In the genomic region with DNA sequence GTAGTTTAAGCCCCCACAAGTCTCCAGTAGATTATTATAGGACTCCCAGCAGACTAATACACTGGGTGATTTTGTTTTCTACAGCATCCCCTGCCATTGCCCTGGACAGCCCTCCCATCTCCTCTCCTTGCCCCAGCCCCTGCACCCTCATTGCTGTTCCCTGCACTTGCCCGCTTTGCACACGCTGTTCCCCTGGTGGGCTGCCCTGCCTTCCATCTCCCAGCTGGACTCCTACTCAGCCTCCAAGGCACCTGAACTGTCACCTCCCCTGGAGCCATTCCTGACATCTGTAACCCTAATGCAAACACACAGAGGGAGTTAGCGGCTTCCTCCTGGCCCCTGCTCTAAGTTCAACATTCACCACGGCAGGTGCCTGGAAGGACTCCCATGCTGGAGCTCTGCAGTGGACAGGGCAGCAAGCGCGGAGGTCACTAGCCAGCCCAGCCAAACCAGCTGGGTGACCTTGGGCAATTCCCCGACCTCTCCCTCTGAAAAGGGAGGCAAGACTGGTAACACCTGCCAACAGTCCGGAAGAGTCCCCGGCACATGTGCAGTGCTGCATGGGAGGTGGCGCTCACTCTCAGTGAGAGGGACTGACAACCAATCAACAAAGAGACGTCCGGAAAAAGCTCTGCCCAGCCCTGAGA, we compare ENCODE assay signal across 15 cellular contexts. TPM values are rescaled to one million over a fixed set of nuclear protein-coding genes. Genes with fewer than 3 reads are reported as not detected.
A peak's percentile ranks its signal among the peaks of the same experiment; 100 is the strongest.
DNase-seq lines count a peak whose midpoint lies in the region; ATAC-seq, FAIRE-seq and TF ChIP-seq lines count a peak whose summit lies in the region.
"Had no signal": no experiment of that assay in that cellular context is flagged by ENCODE, and none has a peak within 500 bp of the region (broad histone marks: within the 10 kb centered on the region; RNA-seq: fewer than 3 reads in every experiment).

No MANE protein-coding gene starts in this region.

- WGBS in body of pancreas, 2 donors, result 20 to 28% methylated on average over 5 to 12 of the region's 12 CpGs
- WGBS in prostate gland, result 56% methylated on average over 10 of the region's 12 CpGs

- peak overlapping the region; percentile 72 for H3K4me2 ChIP-seq in BLaER1

- no peaks in the 10 kb centered on the region for H4K20me1 ChIP-seq in BLaER1

- ATAC-seq in body of pancreas (peak; percentile 81), HG02763 (IDR thresholded peaks at IDR 0.05; ENCODE audit: unreplicated experiment) (no peak)

- intact Hi-C loops in body of pancreas (cut with DNase I) (no loop called here), prostate gland (cut with DNase I) (no loop called here)

- H3K27ac ChIP-seq in BLaER1 (peak overlapping the region; percentile 42; the same call in 1 of the 2 replicates), body of pancreas (peak overlapping the region; percentile 58 to 76 (median 59)), mucosa of rectum (ENCODE audit: low read depth in 2 of 2, low read length in 2 of 2) (peak overlapping the region; percentile 78 to 80), prostate gland (no peak overlapping the region)
- H3K27ac ChIP-seq: SK-N-MC had no signal

- H3K36me3 ChIP-seq in BLaER1, result no peaks in the 10 kb centered on the region
- no peaks in the 10 kb centered on the region for H3K36me3 ChIP-seq in body of pancreas (replicated peaks in 1 of 2; ENCODE audit: insufficient read depth in 1 of 2, low read depth in 2 of 2)
- H3K36me3 ChIP-seq in mucosa of rectum (ENCODE audit: control insufficient read depth in 2 of 2, insufficient read depth in 2 of 2, low read length in 2 of 2), result no peaks in the 10 kb centered on the region
- H3K36me3 ChIP-seq in prostate gland, result no peaks in the 10 kb centered on the region
- H3K36me3 ChIP-seq: BE2C had no signal

- H3K9ac ChIP-seq in BLaER1 (no peak overlapping the region), mucosa of rectum (ENCODE audit: low read depth in 1 of 2, low read length in 2 of 2) (peak overlapping the region in 1 of 2 donors; percentile 53)

- H3K4me1 ChIP-seq in BLaER1 (peaks cover 70% of the 10 kb centered on the region), body of pancreas (peaks cover 19% of the 10 kb centered on the region), mucosa of rectum (ENCODE audit: control insufficient read depth in 2 of 2, insufficient read depth in 2 of 2, low read length in 2 of 2) (peaks cover 18 to 24% of the 10 kb centered on the region in 2 donors), prostate gland (replicated peaks) (peaks cover 6% of the 10 kb centered on the region)
- H3K4me1 ChIP-seq: BE2C had no signal

- no peak for FAIRE-seq in GM19239 (lab: Jason Lieb, UNC)

- peak; percentile 80 for DNase-seq in LNCaP clone FGC (ENCODE audit: low read depth)
- DNase-seq in body of pancreas, result peak; percentile 64 to 88 (median 84)
- no peak for DNase-seq in GM19239 (ENCODE audit: insufficient read length, low spot score)
- no peak for DNase-seq in prostate gland (ENCODE audit: low spot score)
- DNase-seq in Kasumi-1 (lab: John Stamatoyannopoulos, UW), result no peak
- DNase-seq: BE2C; GDM1; KG1; NCI-H226; stimulated activated CD4-positive, alpha-beta T cell treated with anti-CD3 and anti-CD28 coated beads, Interleukin-15, amount 100 ng/mL, for 24 hours; stimulated activated CD8-positive, alpha-beta memory T cell treated with anti-CD3 and anti-CD28 coated beads, Interleukin-4, amount 100 ng/mL, for 48 hours had no signal

- TF ChIP-seq CTCF in LNCaP clone FGC (IDR thresholded peaks at IDR 0.05; ENCODE audit: control insufficient read depth, extremely low read depth, insufficient read depth), result 0 out of 2 replicates have a peak, but pooled peaks have one; percentile 1
- no peak for TF ChIP-seq CTCF in body of pancreas (IDR thresholded peaks at IDR 0.05)
- TF ChIP-seq CTCF in prostate gland (IDR thresholded peaks at IDR 0.05), result no peak

- H3K9me3 ChIP-seq in BLaER1 (no peaks in the 10 kb centered on the region), body of pancreas (no peaks in the 10 kb centered on the region), mucosa of rectum (ENCODE audit: control insufficient read depth in 2 of 2, low read length in 2 of 2) (no peaks in the 10 kb centered on the region), prostate gland (no peaks in the 10 kb centered on the region)
- H3K9me3 ChIP-seq: BE2C had no signal

- H3K27me3 ChIP-seq in BLaER1, result no peaks in the 10 kb centered on the region
- H3K27me3 ChIP-seq in body of pancreas, result no peaks in the 10 kb centered on the region
- H3K27me3 ChIP-seq in mucosa of rectum (ENCODE audit: control insufficient read depth in 2 of 2, insufficient read depth in 2 of 2, low read length in 2 of 2), result peaks cover 0 to 3% of the 10 kb centered on the region in 2 donors
- no peaks in the 10 kb centered on the region for H3K27me3 ChIP-seq in prostate gland (replicated peaks; ENCODE audit: insufficient read depth)
- H3K27me3 ChIP-seq: BE2C had no signal

- TF ChIP-seq POLR2A in body of pancreas (IDR thresholded peaks at IDR 0.05), result peak in 1 of 3 donors; percentile 17
- no peak for TF ChIP-seq POLR2A in prostate gland (IDR thresholded peaks at IDR 0.05)

- H3K4me3 ChIP-seq in BLaER1, result no peak overlapping the region
- H3K4me3 ChIP-seq in LNCaP clone FGC (ENCODE audit: low read depth, low read length), result no peak overlapping the region
- H3K4me3 ChIP-seq in body of pancreas, result no peak overlapping the region
- no peak overlapping the region for H3K4me3 ChIP-seq in mucosa of rectum (ENCODE audit: low read length in 2 of 2)
- H3K4me3 ChIP-seq in prostate gland, result no peak overlapping the region
- H3K4me3 ChIP-seq: SK-N-MC had no signal

RNA-seq across cellular contexts. Expression of a gene that starts 38.8 kb away (rescaled TPM):
- total RNA-seq in body of pancreas (10 to 100 TPM; 29.6 to 42.2 TPM), prostate gland (10 to 100 TPM; 58.2 to 94.2 TPM)

Comparison
In these comparisons a context has a peak if more than half of its experiments do, and no peak if none do; other contexts are left out.
1. H3K27ac ChIP-seq: peak in BLaER1 (single experiment), body of pancreas (4 of 4) and mucosa of rectum (2 of 2); none in prostate gland (0 of 2).
2. DNase-seq: peak in LNCaP clone FGC (single experiment) and body of pancreas (4 of 4); none in GM19239 (single experiment), prostate gland (single experiment) and Kasumi-1 (0 of 2).